Comparison of ENCODE assay signal across 8 cellular contexts in the genomic region with DNA sequence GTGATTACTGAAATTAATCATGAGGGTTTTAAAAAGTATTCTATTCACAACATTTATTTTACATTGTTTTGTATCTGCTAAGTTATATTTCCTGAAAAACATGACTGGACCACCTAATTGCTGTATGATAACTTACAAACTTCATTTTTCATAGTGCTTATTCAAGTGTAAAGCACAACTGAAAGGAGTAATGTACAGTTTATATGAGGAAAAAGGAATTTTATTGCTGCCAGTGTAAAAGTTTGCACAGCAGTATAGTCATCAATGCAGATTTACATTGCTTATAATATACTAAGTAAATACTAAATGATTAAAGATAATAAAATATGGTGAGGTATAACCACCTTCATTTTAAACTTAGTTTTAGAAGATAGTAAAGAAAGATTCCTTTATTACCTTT. TPM values are rescaled to one million over a fixed set of nuclear protein-coding genes. Genes with fewer than 3 reads are reported as not detected.
A peak's percentile ranks its signal among the peaks of the same experiment; 100 is the strongest.
DNase-seq lines count a peak whose midpoint lies in the region; ATAC-seq, FAIRE-seq and TF ChIP-seq lines count a peak whose summit lies in the region.

No MANE protein-coding gene starts in this region.

- H4K20me1 ChIP-seq in keratinocyte (ENCODE audit: control insufficient read depth, extremely low read depth, insufficient read depth, low read length) = peaks cover 6% of the 10 kb centered on the region

- no peaks in the 10 kb centered on the region for H3K9me3 Mint-ChIP-seq in activated CD4-positive, alpha-beta T cell treated with anti-CD3 and anti-CD28 coated beads for 36 hours (ENCODE audit: low read depth)
- no peaks in the 10 kb centered on the region for H3K9me3 Mint-ChIP-seq in activated naive CD8-positive, alpha-beta T cell treated with anti-CD3 and anti-CD28 coated beads for 36 hours

- peaks cover 79% of the 10 kb centered on the region for H3K79me2 ChIP-seq in keratinocyte (ENCODE audit: control insufficient read depth, insufficient read depth, low read length)

- no peak for DNase-seq in activated CD4-positive, alpha-beta T cell treated with anti-CD3 and anti-CD28 coated beads for 36 hours
- DNase-seq in activated CD4-positive, alpha-beta T cell treated with anti-CD3 and anti-CD28 coated beads for 1 hour = no peak
- DNase-seq in activated naive CD8-positive, alpha-beta T cell treated with anti-CD3 and anti-CD28 coated beads for 36 hours = no peak
- DNase-seq in keratinocyte (ENCODE audit: low read depth, low spot score) (no peak), superior temporal gyrus (ENCODE audit: extremely low spot score) (peak; percentile 24), NCI-H510A treated with DMSO at 0.1 percent for 48 hours (lab: John Stamatoyannopoulos, UW) (no peak), hypothalamus (lab: John Stamatoyannopoulos, UW) (no peak)

- POLR2A ChIA-PET in activated CD4-positive, alpha-beta T cell treated with anti-CD3 and anti-CD28 coated beads for 36 hours (lab: Charles Lee) = no interaction called here

- peak overlapping the region; percentile 76 for H3K27ac ChIP-seq in keratinocyte (ENCODE audit: control insufficient read depth, insufficient read depth, low read length)

- H3K36me3 ChIP-seq in keratinocyte (ENCODE audit: control insufficient read depth in 2 of 2, extremely low read depth in 1 of 2, insufficient read depth in 2 of 2, low read length in 2 of 2) = no peaks in the 10 kb centered on the region

- H3K4me3 Mint-ChIP-seq in activated CD4-positive, alpha-beta T cell treated with anti-CD3 and anti-CD28 coated beads for 36 hours = peak overlapping the region; percentile 91
- H3K4me3 Mint-ChIP-seq in activated naive CD8-positive, alpha-beta T cell treated with anti-CD3 and anti-CD28 coated beads for 36 hours = peak overlapping the region; percentile 85

- no peak for TF ChIP-seq CTCF in keratinocyte (optimal IDR thresholded peaks at IDR 0.05 in 1 of 3, IDR thresholded peaks at IDR 0.05 in 1 of 3, conservative IDR thresholded peaks at IDR 0.05 in 1 of 3; ENCODE audit: extremely low read depth in 1 of 3, insufficient read depth in 2 of 3, low read length in 3 of 3)

- no peak overlapping the region for H2AFZ ChIP-seq in keratinocyte (ENCODE audit: control insufficient read depth, low read length)

- H3K9me3 ChIP-seq in keratinocyte (ENCODE audit: control insufficient read depth, low read depth, low read length) = no peaks in the 10 kb centered on the region

- CTCF ChIA-PET in activated CD4-positive, alpha-beta T cell treated with anti-CD3 and anti-CD28 coated beads for 36 hours (lab: Charles Lee) = no interaction called here

- dilution Hi-C loops in keratinocyte (cut with MboI; ENCODE audit: extremely low pct_ligation_motif_present, low sequenced_read_pairs) = no loop called here

- peaks cover 46% of the 10 kb centered on the region for H3K4me1 Mint-ChIP-seq in activated CD4-positive, alpha-beta T cell treated with anti-CD3 and anti-CD28 coated beads for 36 hours
- H3K4me1 Mint-ChIP-seq in activated naive CD8-positive, alpha-beta T cell treated with anti-CD3 and anti-CD28 coated beads for 36 hours = peaks cover 47% of the 10 kb centered on the region

- no peaks in the 10 kb centered on the region for H3K9me1 ChIP-seq in keratinocyte (ENCODE audit: control insufficient read depth, extremely low read depth, insufficient read depth, low read length)

- no peaks in the 10 kb centered on the region for H3K27me3 Mint-ChIP-seq in activated CD4-positive, alpha-beta T cell treated with anti-CD3 and anti-CD28 coated beads for 36 hours
- H3K27me3 Mint-ChIP-seq in activated naive CD8-positive, alpha-beta T cell treated with anti-CD3 and anti-CD28 coated beads for 36 hours = no peaks in the 10 kb centered on the region

- H3K9ac ChIP-seq in keratinocyte (ENCODE audit: control insufficient read depth, extremely low read depth, insufficient read depth, low read length) = peak overlapping the region; percentile 86

- peak overlapping the region; percentile 69 to 80 (median 78) for H3K4me3 ChIP-seq in keratinocyte (ENCODE audit: control insufficient read depth in 2 of 3, extremely low read depth in 1 of 3, insufficient read depth in 2 of 3, low read depth in 1 of 3, low read length in 3 of 3)

- H3K4me1 ChIP-seq in keratinocyte (ENCODE audit: control insufficient read depth, extremely low read depth, insufficient read depth, low read length) = peaks cover 11% of the 10 kb centered on the region

- no peak for ATAC-seq in activated CD4-positive, alpha-beta T cell treated with anti-CD3 and anti-CD28 coated beads for 36 hours
- ATAC-seq in HG02571 (IDR thresholded peaks at IDR 0.05; ENCODE audit: unreplicated experiment) = no peak

- H3K4me2 ChIP-seq in keratinocyte (ENCODE audit: control insufficient read depth, extremely low read depth, insufficient read depth, low read depth, low read length) = peak overlapping the region; percentile 79

- peaks cover 24% of the 10 kb centered on the region for H3K36me3 Mint-ChIP-seq in activated CD4-positive, alpha-beta T cell treated with anti-CD3 and anti-CD28 coated beads for 36 hours (ENCODE audit: low read depth)
- peaks cover 30% of the 10 kb centered on the region for H3K36me3 Mint-ChIP-seq in activated naive CD8-positive, alpha-beta T cell treated with anti-CD3 and anti-CD28 coated beads for 36 hours

- no peak for FAIRE-seq in keratinocyte (lab: Jason Lieb, UNC)

- H3K27ac Mint-ChIP-seq in activated CD4-positive, alpha-beta T cell treated with anti-CD3 and anti-CD28 coated beads for 36 hours = no peak overlapping the region
- no peak overlapping the region for H3K27ac Mint-ChIP-seq in activated naive CD8-positive, alpha-beta T cell treated with anti-CD3 and anti-CD28 coated beads for 36 hours

- H3K27me3 ChIP-seq in keratinocyte (ENCODE audit: control insufficient read depth, extremely low read depth, insufficient read depth, low read length) = no peaks in the 10 kb centered on the region

- intact Hi-C loops in activated CD4-positive, alpha-beta T cell treated with anti-CD3 and anti-CD28 coated beads for 36 hours (cut with DNase I, micrococcal nuclease) = loop anchor here (2.0 to 10.0 kb wide), 3 partner anchors 197 to 1127 kb away; partner anchors contain the start of genes FAS (in 1 of the 2), GLUD1 (in 1 of the 2) and SHLD2 (in 1 of the 2)

RNA-seq across cellular contexts. Expression of gene PTEN, which starts 4.0 kb away (rescaled TPM):
- total RNA-seq in activated CD4-positive, alpha-beta T cell treated with anti-CD3 and anti-CD28 coated beads for 36 hours = 10 to 100 TPM; 38.1 to 42.1 TPM
- total RNA-seq in activated naive CD8-positive, alpha-beta T cell treated with anti-CD3 and anti-CD28 coated beads for 36 hours = 10 to 100 TPM; 44.5 to 50.8 TPM
- 11.7 to 39.4 TPM (median 23.8 TPM) in 3 replicates for polyA plus RNA-seq in keratinocyte
- polyA plus RNA-seq in keratinocyte (2011; ENCODE audit: low read depth) = 134 TPM
- polyA plus RNA-seq in keratinocyte (2011; cell fraction: cytosol; rRNA removed) = 14.0 and 23.4 TPM in 2 replicates
- polyA plus RNA-seq in keratinocyte (2011; cell fraction: nucleus; rRNA removed) = 11.7 and 16.1 TPM in 2 replicates
- 26.8 and 38.1 TPM in 2 replicates for polyA plus RNA-seq in keratinocyte (2012; ENCODE audit: low replicate concordance)
- polyA minus RNA-seq in keratinocyte = 11.7 to 85.4 TPM (median 37.7 TPM) in 3 replicates
- polyA minus RNA-seq in keratinocyte (2011; cell fraction: cytosol; rRNA and poly(A)+ RNA removed) = 33.4 TPM
- 40.6 and 51.3 TPM in 2 replicates for polyA minus RNA-seq in keratinocyte (2011; cell fraction: nucleus; rRNA and poly(A)+ RNA removed)

RNA-seq across cellular contexts. Expression of gene KLLN, which starts 4.1 kb away (rescaled TPM):
- under 1 TPM; 0.30 to 0.34 TPM for total RNA-seq in activated CD4-positive, alpha-beta T cell treated with anti-CD3 and anti-CD28 coated beads for 36 hours
- total RNA-seq in activated naive CD8-positive, alpha-beta T cell treated with anti-CD3 and anti-CD28 coated beads for 36 hours = under 1 TPM; 0.58 to 0.64 TPM
- polyA plus RNA-seq in keratinocyte = 0.10 to 0.31 TPM (median 0.16 TPM) in 3 replicates
- polyA plus RNA-seq in keratinocyte (2011; ENCODE audit: low read depth) = 0.12 TPM
- polyA plus RNA-seq in keratinocyte (2011; cell fraction: cytosol; rRNA removed) = 0.17 and 0.22 TPM in 2 replicates
- polyA plus RNA-seq in keratinocyte (2011; cell fraction: nucleus; rRNA removed) = 0.16 and 0.17 TPM in 2 replicates
- polyA plus RNA-seq in keratinocyte (2012; ENCODE audit: low replicate concordance) = 0.13 and 0.25 TPM in 2 replicates
- 0.10 to 0.35 TPM (median 0.26 TPM) in 3 replicates for polyA minus RNA-seq in keratinocyte
- polyA minus RNA-seq in keratinocyte (2011; cell fraction: cytosol; rRNA and poly(A)+ RNA removed) = 0.58 TPM
- polyA minus RNA-seq in keratinocyte (2011; cell fraction: nucleus; rRNA and poly(A)+ RNA removed) = 0.16 and 0.32 TPM in 2 replicates

RNA-seq across cellular contexts. Expression of gene ATAD1, which starts 49.4 kb away (rescaled TPM):
- 10 to 100 TPM; 34.2 to 46.8 TPM for total RNA-seq in activated CD4-positive, alpha-beta T cell treated with anti-CD3 and anti-CD28 coated beads for 36 hours
- 10 to 100 TPM; 49.2 to 49.6 TPM for total RNA-seq in activated naive CD8-positive, alpha-beta T cell treated with anti-CD3 and anti-CD28 coated beads for 36 hours
- polyA plus RNA-seq in keratinocyte = 26.2 to 51.0 TPM (median 29.1 TPM) in 3 replicates
- 206 TPM for polyA plus RNA-seq in keratinocyte (2011; ENCODE audit: low read depth)
- polyA plus RNA-seq in keratinocyte (2011; cell fraction: cytosol; rRNA removed) = 16.1 and 34.4 TPM in 2 replicates
- 48.3 and 79.4 TPM in 2 replicates for polyA plus RNA-seq in keratinocyte (2011; cell fraction: nucleus; rRNA removed)
- polyA plus RNA-seq in keratinocyte (2012; ENCODE audit: low replicate concordance) = 26.1 and 43.0 TPM in 2 replicates
- polyA minus RNA-seq in keratinocyte = 4.9 to 45.8 TPM (median 18.1 TPM) in 3 replicates
- 14.0 TPM for polyA minus RNA-seq in keratinocyte (2011; cell fraction: cytosol; rRNA and poly(A)+ RNA removed)
- 29.6 and 65.8 TPM in 2 replicates for polyA minus RNA-seq in keratinocyte (2011; cell fraction: nucleus; rRNA and poly(A)+ RNA removed)
